Comparison of ENCODE assay signal across 1 cellular context in the genomic region with DNA sequence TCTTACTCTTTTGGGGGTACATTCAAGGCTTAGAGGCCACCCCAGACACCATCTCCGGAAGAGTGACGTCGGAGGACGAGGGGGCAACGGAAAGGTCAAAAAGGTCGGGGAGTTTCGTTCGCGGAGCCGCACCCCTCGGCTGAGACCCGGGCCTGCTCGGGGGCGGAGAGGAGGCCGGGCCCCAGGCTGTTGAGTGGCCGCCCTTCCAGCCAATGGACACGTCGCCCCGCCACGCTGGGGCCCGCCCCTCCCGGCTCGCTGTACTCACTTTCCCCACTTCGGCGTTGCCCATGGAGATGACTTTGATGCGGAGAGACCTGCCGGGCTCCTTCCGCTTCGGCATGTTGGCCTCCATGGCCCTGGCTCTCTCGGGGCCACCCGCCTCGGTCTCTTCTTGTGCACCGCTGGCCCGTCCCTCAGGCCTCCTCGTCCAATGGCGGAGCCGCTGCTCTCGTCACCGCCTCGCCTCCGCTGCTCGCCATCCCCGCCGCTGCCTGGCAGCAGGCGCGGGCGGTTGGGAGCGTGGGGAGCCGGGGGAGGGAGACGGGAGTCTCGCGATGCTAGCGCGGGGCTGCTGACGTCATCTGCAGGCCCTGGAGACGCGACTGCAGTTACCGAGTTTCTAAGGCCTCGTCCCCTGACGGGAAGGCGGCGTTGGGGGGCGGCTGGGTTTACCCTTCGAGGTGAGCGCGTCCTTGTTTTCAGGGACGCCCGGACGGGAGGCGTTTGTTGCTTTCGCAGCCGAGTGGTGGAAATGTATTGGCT.
A peak's percentile ranks its signal among the peaks of the same experiment; 100 is the strongest.
TF ChIP-seq lines count a peak whose summit lies in the region.

Gene DNAJC27, minus strand, starts transcription at position 406 of the 765 bp plus-strand sequence. Its CDS starts 51 bp downstream, at position 355.

TF ChIP-seq in HepG2, 621 proteins besides CTCF, POLR2A, EP300 and RAD21 (continued from another document and continues in another):
- TF ChIP-seq TFDP2 (CRISPR knock-in tag; IDR thresholded peaks at IDR 0.05) (peak; percentile 89), HIC2 (CRISPR knock-in tag; IDR thresholded peaks at IDR 0.05; ENCODE audit: low read depth) (peak; percentile 57; the same call in 1 of the 2 replicates), MYC (CRISPR knock-in tag; IDR thresholded peaks at IDR 0.05; ENCODE audit: borderline replicate concordance) (peak; percentile 94), DBP (CRISPR knock-in tag; IDR thresholded peaks at IDR 0.05; ENCODE audit: not compliant biosample characterization) (peak; percentile 60), ZFYVE20 (CRISPR knock-in tag; IDR thresholded peaks at IDR 0.05; ENCODE audit: borderline replicate concordance, low read depth) (no peak), MAF1 (CRISPR knock-in tag; IDR thresholded peaks at IDR 0.05; ENCODE audit: borderline replicate concordance) (no peak; the same call in 1 of the 2 replicates), NR2C2 (CRISPR knock-in tag; IDR thresholded peaks at IDR 0.05; ENCODE audit: borderline replicate concordance) (peak; percentile 52; the same call in 1 of the 2 replicates), HNRNPUL1 (IDR thresholded peaks at IDR 0.05; ENCODE audit: low read depth, low read length) (0 out of 2 replicates have a peak, but pooled peaks have one; percentile 11), TOE1 (CRISPR knock-in tag; IDR thresholded peaks at IDR 0.05) (no peak), SRSF9 (IDR thresholded peaks at IDR 0.05; ENCODE audit: borderline replicate concordance, insufficient read depth, low read depth, low read length, poor library complexity, severe bottlenecking) (no peak), ZNF382 (CRISPR knock-in tag; IDR thresholded peaks at IDR 0.05; ENCODE audit: borderline replicate concordance) (no peak), JUNB (CRISPR knock-in tag; IDR thresholded peaks at IDR 0.05; ENCODE audit: borderline replicate concordance) (no peak), ZNF710 (CRISPR knock-in tag; IDR thresholded peaks at IDR 0.05; ENCODE audit: borderline replicate concordance) (peak; percentile 80), RARG (CRISPR knock-in tag; IDR thresholded peaks at IDR 0.05; ENCODE audit: low read depth) (peak; percentile 34; the same call in 1 of the 2 replicates), SP2 (CRISPR knock-in tag; IDR thresholded peaks at IDR 0.05) (peak; percentile 97), ZBTB34 (CRISPR knock-in tag; IDR thresholded peaks at IDR 0.05) (no peak), ZFP36L1 (CRISPR knock-in tag; IDR thresholded peaks at IDR 0.05) (peak; percentile 85), HMG20A (CRISPR knock-in tag; IDR thresholded peaks at IDR 0.05; ENCODE audit: borderline replicate concordance) (0 out of 2 replicates have a peak, but pooled peaks have one; percentile 11), JUND (CRISPR knock-in tag; IDR thresholded peaks at IDR 0.05) (peak; percentile 95), FOXP4 (CRISPR knock-in tag; IDR thresholded peaks at IDR 0.05) (no peak; the same call in 1 of the 2 replicates), ZNF792 (CRISPR knock-in tag; IDR thresholded peaks at IDR 0.05) (peak; percentile 89), TRIM22 (IDR thresholded peaks at IDR 0.05) (no peak), CC2D1A (CRISPR knock-in tag; IDR thresholded peaks at IDR 0.05) (no peak), ZSCAN30 (CRISPR knock-in tag; IDR thresholded peaks at IDR 0.05) (0 out of 2 replicates have a peak, but pooled peaks have one; percentile 58), ZNF549 (CRISPR knock-in tag; IDR thresholded peaks at IDR 0.05) (no peak), YY1 (IDR thresholded peaks at IDR 0.05; ENCODE audit: insufficient read depth, insufficient replicate concordance, low read depth, low read length) (peak; percentile 86), ZFP1 (CRISPR knock-in tag; IDR thresholded peaks at IDR 0.05) (peak; percentile 77; the same call in 1 of the 2 replicates), BRCA1 (CRISPR knock-in tag; IDR thresholded peaks at IDR 0.05) (0 out of 2 replicates have a peak, but pooled peaks have one; percentile 25), ZNF878 (CRISPR knock-in tag; IDR thresholded peaks at IDR 0.05) (no peak; the same call in 1 of the 2 replicates), ZFY (CRISPR knock-in tag; IDR thresholded peaks at IDR 0.05) (peak; percentile 96)
- TF ChIP-seq, protein P1, sequence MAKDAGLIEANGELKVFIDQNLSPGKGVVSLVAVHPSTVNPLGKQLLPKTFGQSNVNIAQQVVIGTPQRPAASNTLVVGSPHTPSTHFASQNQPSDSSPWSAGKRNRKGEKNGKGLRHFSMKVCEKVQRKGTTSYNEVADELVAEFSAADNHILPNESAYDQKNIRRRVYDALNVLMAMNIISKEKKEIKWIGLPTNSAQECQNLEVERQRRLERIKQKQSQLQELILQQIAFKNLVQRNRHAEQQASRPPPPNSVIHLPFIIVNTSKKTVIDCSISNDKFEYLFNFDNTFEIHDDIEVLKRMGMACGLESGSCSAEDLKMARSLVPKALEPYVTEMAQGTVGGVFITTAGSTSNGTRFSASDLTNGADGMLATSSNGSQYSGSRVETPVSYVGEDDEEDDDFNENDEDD (CRISPR knock-in tag; IDR thresholded peaks at IDR 0.05; ENCODE audit: borderline replicate concordance), result peak; percentile 88; the same call in 1 of the 2 replicates
- TF ChIP-seq, protein P2, sequence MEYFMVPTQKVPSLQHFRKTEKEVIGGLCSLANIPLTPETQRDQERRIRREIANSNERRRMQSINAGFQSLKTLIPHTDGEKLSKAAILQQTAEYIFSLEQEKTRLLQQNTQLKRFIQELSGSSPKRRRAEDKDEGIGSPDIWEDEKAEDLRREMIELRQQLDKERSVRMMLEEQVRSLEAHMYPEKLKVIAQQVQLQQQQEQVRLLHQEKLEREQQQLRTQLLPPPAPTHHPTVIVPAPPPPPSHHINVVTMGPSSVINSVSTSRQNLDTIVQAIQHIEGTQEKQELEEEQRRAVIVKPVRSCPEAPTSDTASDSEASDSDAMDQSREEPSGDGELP (IDR thresholded peaks at IDR 0.05; ENCODE audit: borderline replicate concordance, low read depth), result peak; percentile 47; the same call in 1 of the 2 replicates
- TF ChIP-seq, protein P3, sequence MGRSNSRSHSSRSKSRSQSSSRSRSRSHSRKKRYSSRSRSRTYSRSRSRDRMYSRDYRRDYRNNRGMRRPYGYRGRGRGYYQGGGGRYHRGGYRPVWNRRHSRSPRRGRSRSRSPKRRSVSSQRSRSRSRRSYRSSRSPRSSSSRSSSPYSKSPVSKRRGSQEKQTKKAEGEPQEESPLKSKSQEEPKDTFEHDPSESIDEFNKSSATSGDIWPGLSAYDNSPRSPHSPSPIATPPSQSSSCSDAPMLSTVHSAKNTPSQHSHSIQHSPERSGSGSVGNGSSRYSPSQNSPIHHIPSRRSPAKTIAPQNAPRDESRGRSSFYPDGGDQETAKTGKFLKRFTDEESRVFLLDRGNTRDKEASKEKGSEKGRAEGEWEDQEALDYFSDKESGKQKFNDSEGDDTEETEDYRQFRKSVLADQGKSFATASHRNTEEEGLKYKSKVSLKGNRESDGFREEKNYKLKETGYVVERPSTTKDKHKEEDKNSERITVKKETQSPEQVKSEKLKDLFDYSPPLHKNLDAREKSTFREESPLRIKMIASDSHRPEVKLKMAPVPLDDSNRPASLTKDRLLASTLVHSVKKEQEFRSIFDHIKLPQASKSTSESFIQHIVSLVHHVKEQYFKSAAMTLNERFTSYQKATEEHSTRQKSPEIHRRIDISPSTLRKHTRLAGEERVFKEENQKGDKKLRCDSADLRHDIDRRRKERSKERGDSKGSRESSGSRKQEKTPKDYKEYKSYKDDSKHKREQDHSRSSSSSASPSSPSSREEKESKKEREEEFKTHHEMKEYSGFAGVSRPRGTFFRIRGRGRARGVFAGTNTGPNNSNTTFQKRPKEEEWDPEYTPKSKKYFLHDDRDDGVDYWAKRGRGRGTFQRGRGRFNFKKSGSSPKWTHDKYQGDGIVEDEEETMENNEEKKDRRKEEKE (IDR thresholded peaks at IDR 0.05), result no peak
